ENCODE assay signal across 9 cellular contexts in the genomic region with DNA sequence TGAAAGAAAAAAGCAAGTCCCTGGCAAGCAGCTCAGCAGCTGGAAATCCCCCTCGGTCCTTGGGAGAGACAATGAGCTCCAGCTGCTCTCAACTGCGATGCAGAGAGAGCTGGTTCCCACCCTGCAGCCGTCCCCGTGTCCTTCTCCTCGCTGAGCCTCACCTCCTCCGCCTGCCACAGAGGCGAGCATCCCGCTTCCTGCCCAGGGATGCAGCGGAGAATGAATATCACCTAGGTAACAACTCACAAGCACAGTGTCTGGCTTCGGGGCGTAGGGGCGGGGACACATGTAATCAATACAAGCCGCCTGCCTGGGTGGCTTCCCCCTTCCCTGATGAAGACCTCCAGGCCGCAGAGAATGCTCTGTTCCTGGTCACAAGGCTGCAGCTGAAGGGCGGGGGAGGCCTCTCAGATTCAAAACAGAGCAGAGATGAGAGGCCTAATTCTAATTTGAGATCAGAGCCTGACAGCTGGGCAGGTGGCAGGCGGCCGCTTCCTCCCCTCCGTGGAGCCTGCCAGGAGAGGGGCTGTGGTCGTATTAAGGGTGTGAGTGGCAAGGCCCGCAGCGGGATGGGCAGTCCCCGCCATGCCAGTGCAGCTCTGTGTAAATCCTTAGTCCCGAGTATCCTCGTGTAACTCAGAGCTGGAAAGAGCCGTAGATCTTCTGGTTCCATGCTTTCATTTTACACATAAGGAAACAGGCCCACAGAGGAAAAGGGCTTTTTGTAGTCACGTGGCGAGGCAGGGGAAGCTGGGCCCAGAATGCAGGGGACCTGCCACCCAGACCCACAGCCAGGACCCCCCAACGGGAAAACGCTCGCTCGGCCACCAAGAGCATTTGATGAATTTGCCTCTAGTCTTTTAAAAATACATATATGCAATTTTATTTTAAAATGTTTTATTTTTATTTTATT. TPM values are rescaled to one million over a fixed set of nuclear protein-coding genes. Genes with fewer than 3 reads are reported as not detected.
DNase-seq lines count a peak whose midpoint lies in the region; ATAC-seq and TF ChIP-seq lines count a peak whose summit lies in the region.
"Had no signal": no experiment of that assay in that cellular context is flagged by ENCODE, and none has a peak within 500 bp of the region (broad histone marks: within the 10 kb centered on the region; RNA-seq: fewer than 3 reads in every experiment).

No MANE protein-coding gene starts in this region.

- DNase-seq in NCI-H526 (lab: John Stamatoyannopoulos, UW), result peak; percentile 43 to 78
- no peak for DNase-seq in NCI-H526 treated with DMSO at 0.1 percent for 48 hours (lab: John Stamatoyannopoulos, UW)
- DNase-seq in NCI-H524 (lab: John Stamatoyannopoulos, UW), result peak; percentile 80 to 94
- peak; percentile 52 to 71 for DNase-seq in erythroblast (lab: John Stamatoyannopoulos, UW)
- DNase-seq in gastrocnemius medialis, result peak in 1 of 2 donors; percentile 37
- DNase-seq in COLO829 (ENCODE audit: low spot score), result no peak
- DNase-seq in SKM-1 treated with dmso at 0.1 percent for 144 hours (lab: John Stamatoyannopoulos, UW; ENCODE audit: unreplicated experiment), result no peak

- no peaks in the 10 kb centered on the region for H3K9me3 ChIP-seq in gastrocnemius medialis

- no peak for TF ChIP-seq POLR2A in erythroblast (IDR thresholded peaks at IDR 0.05; ENCODE audit: low read length)
- TF ChIP-seq POLR2A in gastrocnemius medialis (IDR thresholded peaks at IDR 0.05), result no peak

- peak overlapping the region; percentile 15 to 34 (median 24) for H3K4me3 ChIP-seq in gastrocnemius medialis

- H3K36me3 ChIP-seq in gastrocnemius medialis, result no peaks in the 10 kb centered on the region

- H3K27me3 ChIP-seq in gastrocnemius medialis, result no peaks in the 10 kb centered on the region

- in situ Hi-C loops in gastrocnemius medialis (cut with MboI; ENCODE audit: low sequenced_read_pairs in 4 of 4), result no loop called here

- no peak for TF ChIP-seq CTCF in gastrocnemius medialis (IDR thresholded peaks at IDR 0.05 in 4 of 5, conservative IDR thresholded peaks at IDR 0.05 in 1 of 5)

- H3K4me1 ChIP-seq in gastrocnemius medialis, result peaks cover 6 to 8% of the 10 kb centered on the region in 2 donors

- ATAC-seq in HG02970 (IDR thresholded peaks at IDR 0.05; ENCODE audit: low FRiP score, unreplicated experiment) (peak; percentile 39), gastrocnemius medialis (peak; percentile 40 to 71)

- intact Hi-C loops in gastrocnemius medialis (cut with DNase I; ENCODE audit: low total_unique reads), result no loop called here

- H3K27ac ChIP-seq in gastrocnemius medialis, result peak overlapping the region; percentile 30 to 69 (median 58)

RNA-seq across cellular contexts. Expression of a gene that starts 24.3 kb away (rescaled TPM):
- not detected for total RNA-seq in gastrocnemius medialis

RNA-seq across cellular contexts. Expression of a gene that starts 29.4 kb away (rescaled TPM):
- total RNA-seq in gastrocnemius medialis, result 1 to 10 TPM in 1 of 4 donors, under 1 TPM in 1, not detected in 2; 0.39 to 1.4 TPM
- total RNA-seq: SK-MEL-5 had no signal

Comparison
In these comparisons a context has a peak if more than half of its experiments do, and no peak if none do; other contexts are left out.
1. DNase-seq: peak in NCI-H526 (2 of 2), NCI-H524 (2 of 2) and erythroblast (2 of 2); none in NCI-H526 treated with DMSO at 0.1 percent for 48 hours (single experiment), COLO829 (single experiment) and SKM-1 treated with dmso at 0.1 percent for 144 hours (single experiment).